In genomic region chr4:38233727-38234478, GRCh38 we compare ENCODE assay signal across 28 cellular contexts.
A peak's percentile ranks its signal among the peaks of the same experiment; 100 is the strongest.
DNase-seq lines count a peak whose midpoint lies in the region; ATAC-seq and TF ChIP-seq lines count a peak whose summit lies in the region.
"Had no signal": no experiment of that assay in that cellular context is flagged by ENCODE, and none has a peak within 500 bp of the region (broad histone marks: within the 10 kb centered on the region; RNA-seq: fewer than 3 reads in every experiment).

No MANE protein-coding gene starts in this region.

- H3K9me3 ChIP-seq in lower lobe of right lung (no peaks in the 10 kb centered on the region), hepatocyte (ENCODE audit: low read depth) (no peaks in the 10 kb centered on the region), osteoblast (ENCODE audit: low read depth, low read length) (no peaks in the 10 kb centered on the region)
- H3K9me3 ChIP-seq: SJSA1 had no signal

- H3K4me1 ChIP-seq in lower lobe of right lung (no peaks in the 10 kb centered on the region), hepatocyte (ENCODE audit: insufficient read depth) (peaks cover 19% of the 10 kb centered on the region), osteoblast (ENCODE audit: insufficient read depth, low read length) (peaks cover 11% of the 10 kb centered on the region)
- H3K4me1 ChIP-seq: SJSA1 had no signal

- H3K4me2 ChIP-seq in hepatocyte (no peak overlapping the region), osteoblast (ENCODE audit: insufficient read depth, low read length) (no peak overlapping the region)

- H3K4me3 ChIP-seq in HL-60 (replicated peaks; ENCODE audit: insufficient read depth, low read length), result no peak overlapping the region
- no peak overlapping the region for H3K4me3 ChIP-seq in lower lobe of right lung
- H3K4me3 ChIP-seq in hepatocyte, result no peak overlapping the region
- no peak overlapping the region for H3K4me3 ChIP-seq in osteoblast (ENCODE audit: insufficient read depth, low read length)
- H3K4me3 ChIP-seq: coronary artery, SJSA1 had no signal

- H3K27me3 Mint-ChIP-seq in dendritic cell treated with granulocyte-macrophage colony-stimulating factor and Interleukin-4, amounts not matched to agents 40 ng/mL and 50 ng/mL, for 4 days, result no peaks in the 10 kb centered on the region
- H3K27me3 Mint-ChIP-seq: activated naive CD8-positive, alpha-beta T cell; effector memory CD8-positive, alpha-beta T cell; naive thymus-derived CD8-positive, alpha-beta T cell; T-cell had no signal

- peaks cover 53% of the 10 kb centered on the region for H3K4me1 Mint-ChIP-seq in dendritic cell treated with granulocyte-macrophage colony-stimulating factor and Interleukin-4, amounts not matched to agents 40 ng/mL and 50 ng/mL, for 4 days (ENCODE audit: low read depth)
- H3K4me1 Mint-ChIP-seq: activated CD4-positive, alpha-beta T cell treated with anti-CD3 and anti-CD28 coated beads, Interleukin-2, amount 10 ng/mL, durations not matched to agents 24 days and 14 days; IgD-negative memory B cell; naive thymus-derived CD8-positive, alpha-beta T cell; T-cell had no signal

- H3K9me3 Mint-ChIP-seq in dendritic cell treated with granulocyte-macrophage colony-stimulating factor and Interleukin-4, amounts not matched to agents 40 ng/mL and 50 ng/mL, for 4 days, result no peaks in the 10 kb centered on the region
- H3K9me3 Mint-ChIP-seq: activated CD4-positive, alpha-beta T cell treated with anti-CD3 and anti-CD28 coated beads, Interleukin-2, amount 10 ng/mL, durations not matched to agents 24 days and 14 days; effector memory CD8-positive, alpha-beta T cell; naive thymus-derived CD8-positive, alpha-beta T cell; stimulated activated naive B cell treated with anti-CD40 and anti-IgM and Interleukin-4, amounts not matched to agents 10 μg/mL and 1 μg/mL and 100 μg/mL, for 72 hours; T-cell had no signal

- H2AFZ ChIP-seq in hepatocyte (no peak overlapping the region), osteoblast (ENCODE audit: low read length) (no peak overlapping the region)

- no peaks in the 10 kb centered on the region for H3K36me3 ChIP-seq in lower lobe of right lung
- H3K36me3 ChIP-seq in hepatocyte (replicated peaks; ENCODE audit: insufficient read depth, low read depth), result no peaks in the 10 kb centered on the region
- H3K36me3 ChIP-seq in osteoblast (ENCODE audit: insufficient read depth, low read length), result no peaks in the 10 kb centered on the region
- H3K36me3 ChIP-seq: SJSA1 had no signal

- no peaks in the 10 kb centered on the region for H3K9me2 ChIP-seq in hepatocyte (replicated peaks; ENCODE audit: insufficient read depth)

- peak overlapping the region; percentile 63 for H3K27ac Mint-ChIP-seq in dendritic cell treated with granulocyte-macrophage colony-stimulating factor and Interleukin-4, amounts not matched to agents 40 ng/mL and 50 ng/mL, for 4 days
- H3K27ac Mint-ChIP-seq: activated CD4-positive, alpha-beta T cell treated with anti-CD3 and anti-CD28 coated beads, Interleukin-2, amount 10 ng/mL, durations not matched to agents 24 days and 14 days; activated naive CD8-positive, alpha-beta T cell; effector memory CD8-positive, alpha-beta T cell; IgD-negative memory B cell; naive thymus-derived CD8-positive, alpha-beta T cell; stimulated activated naive B cell treated with anti-CD40 and anti-IgM and Interleukin-4, amounts not matched to agents 10 μg/mL and 1 μg/mL and 100 μg/mL, for 72 hours; T-cell; type B pancreatic cell; WTC11 had no signal

- 90% methylated on average over 6 of the region's 6 CpGs for WGBS in hepatocyte (ENCODE audit: low lambda C conversion rate, missing lambda C conversion rate)

- H3K27me3 ChIP-seq in HL-60 (ENCODE audit: insufficient read depth, poor library complexity, severe bottlenecking) (no peaks in the 10 kb centered on the region), lower lobe of right lung (ENCODE audit: low read depth) (no peaks in the 10 kb centered on the region), hepatocyte (no peaks in the 10 kb centered on the region), osteoblast (ENCODE audit: insufficient read depth, low read length) (no peaks in the 10 kb centered on the region)
- H3K27me3 ChIP-seq: SJSA1 had no signal

- DNase-seq in HL-60 (ENCODE audit: low read depth in 1 of 2, low spot score in 1 of 2) (peak; percentile 26 to 83), NOMO-1 treated with DMSO at 0.1 percent for 48 hours (lab: John Stamatoyannopoulos, UW; ENCODE audit: unreplicated experiment) (peak; percentile 66), lower lobe of right lung (peak; percentile 70), hepatocyte (ENCODE audit: low spot score) (no peak), osteoblast (ENCODE audit: insufficient read length, low spot score, missing footprints) (no peak)
- no peak for DNase-seq in central memory CD4-positive, alpha-beta T cell
- DNase-seq: activated CD4-positive, alpha-beta T cell treated with anti-CD3 and anti-CD28 coated beads, Interleukin-2, amount 10 ng/mL, durations not matched to agents 24 days and 14 days; activated effector memory CD4-positive, alpha-beta T cell treated with Interleukin-2 at 50 U/mL for 16 hours; activated T-cell treated with anti-CD3 and anti-CD28 coated beads, Interleukin-2, amount 50 U/mL, for 1 hour; DMS153; effector memory CD8-positive, alpha-beta T cell; naive thymus-derived CD8-positive, alpha-beta T cell; NCI-H1417; NCI-H2029 treated with DMSO at 0.1 percent for 48 hours; NCI-H2227 treated with DMSO at 0.1 percent for 48 hours; NCI-H526; occipital lobe; stimulated activated naive B cell treated with anti-CD40 and anti-IgM and Interleukin-4, amounts not matched to agents 10 μg/mL and 1 μg/mL and 100 μg/mL, for 72 hours; T-cell had no signal

- H3K27ac ChIP-seq in HL-60 (replicated peaks) (no peak overlapping the region), lower lobe of right lung (no peak overlapping the region), hepatocyte (no peak overlapping the region), osteoblast (ENCODE audit: low read depth, low read length) (no peak overlapping the region)
- H3K27ac ChIP-seq: SJSA1 had no signal

- H3K79me2 ChIP-seq in hepatocyte (no peaks in the 10 kb centered on the region), osteoblast (ENCODE audit: insufficient read depth, low read length) (no peaks in the 10 kb centered on the region)

- no peaks in the 10 kb centered on the region for H3K36me3 Mint-ChIP-seq in dendritic cell treated with granulocyte-macrophage colony-stimulating factor and Interleukin-4, amounts not matched to agents 40 ng/mL and 50 ng/mL, for 4 days (ENCODE audit: low read depth)
- H3K36me3 Mint-ChIP-seq: naive thymus-derived CD8-positive, alpha-beta T cell; stimulated activated naive B cell treated with anti-CD40 and anti-IgM and Interleukin-4, amounts not matched to agents 10 μg/mL and 1 μg/mL and 100 μg/mL, for 72 hours; T-cell; type B pancreatic cell; WTC11 had no signal

- H3K4me3 Mint-ChIP-seq in dendritic cell treated with granulocyte-macrophage colony-stimulating factor and Interleukin-4, amounts not matched to agents 40 ng/mL and 50 ng/mL, for 4 days, result no peak overlapping the region
- H3K4me3 Mint-ChIP-seq: activated CD4-positive, alpha-beta T cell treated with anti-CD3 and anti-CD28 coated beads, Interleukin-2, amount 10 ng/mL, durations not matched to agents 24 days and 14 days; activated naive CD8-positive, alpha-beta T cell; effector memory CD8-positive, alpha-beta T cell; IgD-negative memory B cell; naive thymus-derived CD8-positive, alpha-beta T cell; stimulated activated naive B cell treated with anti-CD40 and anti-IgM and Interleukin-4, amounts not matched to agents 10 μg/mL and 1 μg/mL and 100 μg/mL, for 72 hours; T-cell; type B pancreatic cell; WTC11 had no signal

- intact Hi-C loops in dendritic cell treated with granulocyte-macrophage colony-stimulating factor and Interleukin-4, amounts not matched to agents 40 ng/mL and 50 ng/mL, for 4 days (cut with micrococcal nuclease), result no loop called here
- intact Hi-C loops in lower lobe of right lung (cut with DNase I), result no loop called here

- TF ChIP-seq CTCF in HL-60 (IDR thresholded peaks at IDR 0.05; ENCODE audit: insufficient read depth, low read length) (no peak), lower lobe of right lung (IDR thresholded peaks at IDR 0.05) (no peak), hepatocyte (IDR thresholded peaks at IDR 0.05; ENCODE audit: poor library complexity) (no peak), osteoblast (IDR thresholded peaks at IDR 0.05; ENCODE audit: extremely low read depth, low read depth, low read length) (no peak)

- no peaks in the 10 kb centered on the region for H4K20me1 ChIP-seq in hepatocyte (ENCODE audit: insufficient read depth, poor library complexity, severe bottlenecking)
- no peaks in the 10 kb centered on the region for H4K20me1 ChIP-seq in osteoblast (ENCODE audit: insufficient read depth, low read length)

- ATAC-seq in lower lobe of right lung (peak; percentile 20 to 43), HG02678 (IDR thresholded peaks at IDR 0.05; ENCODE audit: unreplicated experiment) (no peak)
- ATAC-seq: effector memory CD8-positive, alpha-beta T cell; HCT116; naive thymus-derived CD8-positive, alpha-beta T cell; stimulated activated naive B cell treated with anti-CD40 and anti-IgM and Interleukin-4, amounts not matched to agents 10 μg/mL and 1 μg/mL and 100 μg/mL, for 72 hours; T-cell; WTC11 had no signal

Comparison
In these comparisons a context has a peak if more than half of its experiments do, and no peak if none do; other contexts are left out.
1. DNase-seq: peak in HL-60 (2 of 2), NOMO-1 treated with DMSO at 0.1 percent for 48 hours (single experiment) and lower lobe of right lung (single experiment); none in central memory CD4-positive, alpha-beta T cell (single experiment), hepatocyte (single experiment) and osteoblast (single experiment).